ENCODE assay signal across 8 cellular contexts in genomic region chr22:17777005-17777716, GRCh38. TPM values are rescaled to one million over a fixed set of nuclear protein-coding genes. Genes with fewer than 3 reads are reported as not detected.
A peak's percentile ranks its signal among the peaks of the same experiment; 100 is the strongest.
DNase-seq lines count a peak whose midpoint lies in the region; ATAC-seq and TF ChIP-seq lines count a peak whose summit lies in the region.

No MANE protein-coding gene starts in this region.

- H3K4me1 ChIP-seq in thymus (ENCODE audit: control insufficient read depth, insufficient read depth, low read length) (peaks cover 49% of the 10 kb centered on the region), endodermal cell (ENCODE audit: control insufficient read depth, insufficient read depth, low read length) (no peaks in the 10 kb centered on the region)

- H3K9ac ChIP-seq in endodermal cell (ENCODE audit: extremely low read depth, low read length, poor library complexity, severe bottlenecking): no peak overlapping the region

- no peak for TF ChIP-seq CTCF in endodermal cell (conservative IDR thresholded peaks at IDR 0.05)

- peak; percentile 82 for TF ChIP-seq POLR2A in GM19193 (IDR thresholded peaks at IDR 0.05; ENCODE audit: extremely low read depth, insufficient read depth, insufficient read length)

- H3K27ac Mint-ChIP-seq in endodermal cell: no peak overlapping the region

- no peaks in the 10 kb centered on the region for H3K9me3 Mint-ChIP-seq in activated T-cell treated with anti-CD3 and anti-CD28 coated beads, Interleukin-2, amount 50 U/mL, for 4 hours
- no peaks in the 10 kb centered on the region for H3K9me3 Mint-ChIP-seq in endodermal cell

- DNase-seq in NOMO-1 (lab: John Stamatoyannopoulos, UW; ENCODE audit: unreplicated experiment in 2 of 2): peak; percentile 77 to 84
- peak; percentile 52 for DNase-seq in activated T-cell treated with anti-CD3 and anti-CD28 coated beads, Interleukin-2, amount 50 U/mL, for 4 hours
- DNase-seq in lung microvascular endothelial cell (ENCODE audit: low read depth in 2 of 2): peak; percentile 37 to 90
- no peak for DNase-seq in endodermal cell
- no peak for DNase-seq in iPS-NIHi7 (ENCODE audit: extremely low spot score)
- no peak for DNase-seq in COLO668 (lab: John Stamatoyannopoulos, UW; ENCODE audit: unreplicated experiment)

- ATAC-seq in activated T-cell treated with anti-CD3 and anti-CD28 coated beads, Interleukin-2, amount 50 U/mL, for 4 hours: peak; percentile 28 to 36

- peaks cover 4% of the 10 kb centered on the region for H3K9me3 ChIP-seq in thymus (ENCODE audit: control insufficient read depth)
- H3K9me3 ChIP-seq in endodermal cell (ENCODE audit: control insufficient read depth, low read length): no peaks in the 10 kb centered on the region

- no peaks in the 10 kb centered on the region for H3K36me3 Mint-ChIP-seq in activated T-cell treated with anti-CD3 and anti-CD28 coated beads, Interleukin-2, amount 50 U/mL, for 4 hours (ENCODE audit: insufficient read depth)
- no peaks in the 10 kb centered on the region for H3K36me3 Mint-ChIP-seq in endodermal cell (ENCODE audit: low read depth)

- H3K36me3 ChIP-seq in thymus (ENCODE audit: control insufficient read depth, insufficient read depth) (peaks cover 7% of the 10 kb centered on the region), endodermal cell (ENCODE audit: control insufficient read depth, insufficient read depth, low read length) (no peaks in the 10 kb centered on the region)

- H3K4me3 Mint-ChIP-seq in activated T-cell treated with anti-CD3 and anti-CD28 coated beads, Interleukin-2, amount 50 U/mL, for 4 hours: peak overlapping the region; percentile 88
- no peak overlapping the region for H3K4me3 Mint-ChIP-seq in endodermal cell

- peaks cover 86% of the 10 kb centered on the region for H3K4me1 Mint-ChIP-seq in activated T-cell treated with anti-CD3 and anti-CD28 coated beads, Interleukin-2, amount 50 U/mL, for 4 hours (ENCODE audit: low read depth)
- H3K4me1 Mint-ChIP-seq in endodermal cell: peaks cover 8% of the 10 kb centered on the region

- WGBS in thymus: 30% methylated on average over 27 of the region's 27 CpGs
- WGBS in endodermal cell (ENCODE audit: insufficient coverage in 1 of 2, insufficient read length in 1 of 2), 2 experiments: 90 to 93% methylated on average over 26 to 27 of the region's 27 CpGs

- no peaks in the 10 kb centered on the region for H3K27me3 ChIP-seq in thymus (ENCODE audit: control insufficient read depth, insufficient read depth)
- H3K27me3 ChIP-seq in endodermal cell (ENCODE audit: control insufficient read depth, insufficient read depth, low read length, poor library complexity, severe bottlenecking): peaks cover 11% of the 10 kb centered on the region

- peak overlapping the region; percentile 67 for H3K4me3 ChIP-seq in thymus (ENCODE audit: low read length)
- no peak overlapping the region for H3K4me3 ChIP-seq in endodermal cell (ENCODE audit: low read length)

- H3K27me3 Mint-ChIP-seq in activated T-cell treated with anti-CD3 and anti-CD28 coated beads, Interleukin-2, amount 50 U/mL, for 4 hours (ENCODE audit: low read depth): no peaks in the 10 kb centered on the region
- peaks cover 20% of the 10 kb centered on the region for H3K27me3 Mint-ChIP-seq in endodermal cell (ENCODE audit: insufficient read depth)

- H3K27ac ChIP-seq in thymus (ENCODE audit: low read depth) (peak overlapping the region; percentile 91), endodermal cell (ENCODE audit: low read depth, low read length) (no peak overlapping the region)

RNA-seq across cellular contexts. Expression of gene BID, which starts 2.9 kb away (rescaled TPM):
- total RNA-seq in activated T-cell treated with anti-CD3 and anti-CD28 coated beads, Interleukin-2, amount 50 U/mL, for 4 hours: 10 to 100 TPM; 30.3 to 39.5 (median 36.5) TPM
- 39.4 and 43.3 TPM in 2 replicates for total RNA-seq in lung microvascular endothelial cell
- 32.5 TPM for polyA plus RNA-seq in thymus
- total RNA-seq in endodermal cell: 10 to 100 TPM; 20.1 to 24.4 TPM
- polyA plus RNA-seq in endodermal cell (2013, experiment 1 of 2): 22.8 TPM
- 19.1 TPM for polyA plus RNA-seq in endodermal cell (2013, experiment 2 of 2)

Comparison
In these comparisons a context has a peak if more than half of its experiments do, and no peak if none do; other contexts are left out.
1. DNase-seq: peak in NOMO-1 (2 of 2), activated T-cell treated with anti-CD3 and anti-CD28 coated beads, Interleukin-2, amount 50 U/mL, for 4 hours (single experiment) and lung microvascular endothelial cell (2 of 2); none in endodermal cell (single experiment), iPS-NIHi7 (single experiment) and COLO668 (single experiment).